Comparison of ENCODE assay signal across 12 cellular contexts in the genomic region with DNA sequence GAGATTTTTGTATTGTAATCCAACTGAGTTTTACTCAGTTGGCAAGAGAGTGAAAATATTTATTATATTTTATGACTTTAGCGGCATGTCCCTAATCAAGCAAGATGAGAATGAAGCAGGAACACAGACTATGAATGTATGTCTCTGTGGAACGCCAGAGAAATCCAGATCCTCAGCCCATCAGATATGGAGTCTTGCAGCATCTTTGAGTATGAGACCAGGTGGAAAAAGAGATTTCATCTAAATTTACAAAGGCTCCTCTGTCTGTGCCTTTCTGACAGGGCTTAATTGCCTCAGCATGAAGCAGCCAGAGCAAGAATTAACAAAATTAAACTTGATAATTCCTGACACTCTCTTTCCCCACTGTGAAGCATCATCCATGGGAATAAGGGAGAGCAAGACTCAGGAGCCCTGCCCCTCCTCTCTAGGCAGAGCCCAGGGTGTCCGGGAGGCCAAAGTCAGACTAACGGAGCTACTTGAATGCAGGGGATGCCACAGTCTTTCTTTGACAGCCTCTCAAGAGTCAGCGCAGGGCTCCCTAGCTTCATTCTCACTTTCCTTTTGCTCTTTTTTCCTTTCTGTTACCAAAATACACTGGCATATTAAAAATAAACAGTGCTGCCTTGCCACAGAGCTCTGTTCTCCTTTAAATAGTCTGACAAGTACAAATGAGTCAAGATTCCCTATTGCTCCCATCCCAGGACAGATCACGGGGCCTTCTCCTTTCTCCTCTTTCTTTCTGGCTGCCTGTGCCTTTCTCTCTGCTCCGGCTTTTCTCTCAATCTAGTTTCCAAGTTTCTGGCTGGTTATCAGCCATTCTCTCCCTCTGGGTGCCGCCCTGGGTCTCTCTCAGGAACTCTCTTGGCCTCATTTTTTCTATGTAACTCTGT.
A peak's percentile ranks its signal among the peaks of the same experiment; 100 is the strongest.
DNase-seq lines count a peak whose midpoint lies in the region; ATAC-seq, FAIRE-seq and TF ChIP-seq lines count a peak whose summit lies in the region.
"Had no signal": no experiment of that assay in that cellular context is flagged by ENCODE, and none has a peak within 500 bp of the region (broad histone marks: within the 10 kb centered on the region; RNA-seq: fewer than 3 reads in every experiment).

No MANE protein-coding gene starts in this region.

- peak overlapping the region; percentile 65 for H3K4me2 ChIP-seq in SK-N-SH

- H3K4me1 ChIP-seq in SK-N-SH (ENCODE audit: control insufficient read depth in 1 of 2, insufficient read depth in 2 of 2, low read depth in 1 of 2, low read length in 1 of 2) (peaks cover 2 to 17% of the 10 kb centered on the region in 2 experiments; a peak in 2 of 4 replicates), muscle layer of colon (ENCODE audit: insufficient read depth, low read length) (peaks cover 15% of the 10 kb centered on the region), tibial artery (peaks cover 0 to 18% (median 13%) of the 10 kb centered on the region in 4 donors), body of pancreas (no peaks in the 10 kb centered on the region)

- POLR2A ChIA-PET in SK-N-SH (lab: Yijun Ruan, JAX), result no interaction called here

- peak overlapping the region; percentile 89 for H2AFZ ChIP-seq in SK-N-SH (ENCODE audit: low read depth)

- TF ChIP-seq CTCF in SK-N-SH (IDR thresholded peaks at IDR 0.05), result 0 out of 2 replicates have a peak, but pooled peaks have one; percentile 11
- no peak for TF ChIP-seq CTCF in fibroblast of mammary gland (conservative IDR thresholded peaks at IDR 0.05; ENCODE audit: control insufficient read depth, insufficient read depth, low read depth, low read length)
- TF ChIP-seq CTCF in tibial artery (IDR thresholded peaks at IDR 0.05), result no peak
- no peak for TF ChIP-seq CTCF in body of pancreas (IDR thresholded peaks at IDR 0.05)

- no peaks in the 10 kb centered on the region for H3K9me2 ChIP-seq in SK-N-SH

- TF ChIP-seq RAD21 in SK-N-SH (IDR thresholded peaks at IDR 0.05; ENCODE audit: low read length), result no peak

- FAIRE-seq in GM19239 (lab: Jason Lieb, UNC), result no peak

- H3K9me3 ChIP-seq in SK-N-SH, result peaks cover 7% of the 10 kb centered on the region; the same call in 1 of the 2 replicates
- H3K9me3 ChIP-seq in muscle layer of colon (ENCODE audit: low read length), result no peaks in the 10 kb centered on the region
- no peaks in the 10 kb centered on the region for H3K9me3 ChIP-seq in tibial artery
- no peaks in the 10 kb centered on the region for H3K9me3 ChIP-seq in body of pancreas

- ATAC-seq in body of pancreas (no peak), HG02623 (IDR thresholded peaks at IDR 0.05; ENCODE audit: unreplicated experiment) (no peak)

- CTCF ChIA-PET in SK-N-SH (lab: Yijun Ruan, JAX), result no interaction called here

- no peaks in the 10 kb centered on the region for H4K20me1 ChIP-seq in SK-N-SH (ENCODE audit: insufficient read depth)

- 17% methylated on average over 8 of the region's 8 CpGs for WGBS in SK-N-SH (ENCODE audit: low lambda C conversion rate)
- WGBS in body of pancreas, 2 donors, result 51 to 59% methylated on average over 8 of the region's 8 CpGs

- intact Hi-C loops in tibial artery (cut with DNase I; ENCODE audit: low total_unique reads) (no loop called here), body of pancreas (cut with DNase I) (no loop called here)

- H3K27ac ChIP-seq in SK-N-SH (ENCODE audit: low read depth in 2 of 2, low read length in 1 of 2) (peak overlapping the region; percentile 50 to 81; a peak in 3 of 4 replicates), muscle layer of colon (ENCODE audit: low read depth, low read length) (no peak overlapping the region), tibial artery (peak overlapping the region; percentile 82), body of pancreas (no peak overlapping the region)

- H3K4me3 ChIP-seq in SK-N-SH (ENCODE audit: low read depth in 2 of 2, low read length in 1 of 2), result peak overlapping the region in 1 of 2 experiments; percentile 21; a peak in 1 of 4 replicates
- no peak overlapping the region for H3K4me3 ChIP-seq in fibroblast of mammary gland (ENCODE audit: control insufficient read depth, low read depth, low read length)
- H3K4me3 ChIP-seq in muscle layer of colon (ENCODE audit: low read depth in 1 of 2, low read length in 2 of 2), result peak overlapping the region in 1 of 2 donors; percentile 14
- H3K4me3 ChIP-seq in tibial artery, result peak overlapping the region; percentile 13 to 31
- H3K4me3 ChIP-seq in body of pancreas, result no peak overlapping the region

- TF ChIP-seq EP300 in SK-N-SH (IDR thresholded peaks at IDR 0.05; ENCODE audit: borderline replicate concordance in 1 of 2, low read depth in 1 of 2, low read length in 1 of 2), result no peak

- H3K27me3 ChIP-seq in SK-N-SH (ENCODE audit: insufficient read depth) (no peaks in the 10 kb centered on the region), muscle layer of colon (ENCODE audit: control insufficient read depth in 1 of 2, insufficient read depth in 2 of 2, low read length in 2 of 2) (no peaks in the 10 kb centered on the region), tibial artery (no peaks in the 10 kb centered on the region), body of pancreas (no peaks in the 10 kb centered on the region)

- peak overlapping the region; percentile 49 for H3K9ac ChIP-seq in SK-N-SH
- peak overlapping the region; percentile 4 for H3K9ac ChIP-seq in muscle layer of colon (ENCODE audit: low read length)

- H3K36me3 ChIP-seq in SK-N-SH (replicated peaks in 1 of 2; ENCODE audit: control insufficient read depth in 1 of 2, insufficient read depth in 2 of 2, low read length in 1 of 2) (no peaks in the 10 kb centered on the region), muscle layer of colon (ENCODE audit: insufficient read depth, low read length) (no peaks in the 10 kb centered on the region), tibial artery (no peaks in the 10 kb centered on the region), body of pancreas (replicated peaks in 1 of 2; ENCODE audit: insufficient read depth in 1 of 2, low read depth in 2 of 2) (no peaks in the 10 kb centered on the region)

- no peaks in the 10 kb centered on the region for H3K79me2 ChIP-seq in SK-N-SH (ENCODE audit: insufficient read depth)

- no peak for DNase-seq in SK-N-SH
- DNase-seq in fibroblast of mammary gland (ENCODE audit: low read depth), result peak; percentile 57
- DNase-seq in tibial artery, result peak; percentile 64 to 74
- DNase-seq in GM19239 (ENCODE audit: insufficient read length, low spot score), result no peak
- no peak for DNase-seq in body of pancreas
- DNase-seq in NCI-H2107 (lab: John Stamatoyannopoulos, UW), result no peak
- DNase-seq: activated CD4-positive, alpha-beta memory T cell treated with anti-CD3 and anti-CD28 coated beads for 36 hours; activated effector memory CD4-positive, alpha-beta T cell treated with anti-CD3 and anti-CD28 coated beads, Interleukin-2, amount 50 U/mL, for 16 hours; CD8-positive, alpha-beta memory T cell; MV-4-11 had no signal

- H3F3A ChIP-seq in SK-N-SH (replicated peaks; ENCODE audit: insufficient read depth), result peaks cover 18% of the 10 kb centered on the region

- no peak for TF ChIP-seq POLR2A in body of pancreas (IDR thresholded peaks at IDR 0.05)

TF ChIP-seq in SK-N-SH, 30 proteins besides CTCF, POLR2A, EP300 and RAD21 (continues in another document):
- TF ChIP-seq, protein P1, sequence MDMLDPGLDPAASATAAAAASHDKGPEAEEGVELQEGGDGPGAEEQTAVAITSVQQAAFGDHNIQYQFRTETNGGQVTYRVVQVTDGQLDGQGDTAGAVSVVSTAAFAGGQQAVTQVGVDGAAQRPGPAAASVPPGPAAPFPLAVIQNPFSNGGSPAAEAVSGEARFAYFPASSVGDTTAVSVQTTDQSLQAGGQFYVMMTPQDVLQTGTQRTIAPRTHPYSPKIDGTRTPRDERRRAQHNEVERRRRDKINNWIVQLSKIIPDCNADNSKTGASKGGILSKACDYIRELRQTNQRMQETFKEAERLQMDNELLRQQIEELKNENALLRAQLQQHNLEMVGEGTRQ (IDR thresholded peaks at IDR 0.05; ENCODE audit: borderline replicate concordance, low read depth, low read length), result no peak
- TF ChIP-seq SMC3 (IDR thresholded peaks at IDR 0.05; ENCODE audit: low read depth, low read length), result no peak
- TF ChIP-seq FOSL2 (IDR thresholded peaks at IDR 0.05; ENCODE audit: borderline replicate concordance, low read depth), result peak; percentile 20; the same call in 1 of the 2 replicates
- no peak for TF ChIP-seq GABPA (IDR thresholded peaks at IDR 0.05; ENCODE audit: low read depth)
- peak; percentile 55; the same call in 1 of the 2 replicates for TF ChIP-seq TCF12 (IDR thresholded peaks at IDR 0.05)
- no peak for TF ChIP-seq RCOR1 (IDR thresholded peaks at IDR 0.05; ENCODE audit: low read length)
- TF ChIP-seq RXRA (IDR thresholded peaks at IDR 0.05; ENCODE audit: borderline replicate concordance, low read depth), result no peak
- no peak for TF ChIP-seq FOXM1 (IDR thresholded peaks at IDR 0.05; ENCODE audit: low read depth)
- no peak for TF ChIP-seq JUND (IDR thresholded peaks at IDR 0.05)
- TF ChIP-seq, protein P2, sequence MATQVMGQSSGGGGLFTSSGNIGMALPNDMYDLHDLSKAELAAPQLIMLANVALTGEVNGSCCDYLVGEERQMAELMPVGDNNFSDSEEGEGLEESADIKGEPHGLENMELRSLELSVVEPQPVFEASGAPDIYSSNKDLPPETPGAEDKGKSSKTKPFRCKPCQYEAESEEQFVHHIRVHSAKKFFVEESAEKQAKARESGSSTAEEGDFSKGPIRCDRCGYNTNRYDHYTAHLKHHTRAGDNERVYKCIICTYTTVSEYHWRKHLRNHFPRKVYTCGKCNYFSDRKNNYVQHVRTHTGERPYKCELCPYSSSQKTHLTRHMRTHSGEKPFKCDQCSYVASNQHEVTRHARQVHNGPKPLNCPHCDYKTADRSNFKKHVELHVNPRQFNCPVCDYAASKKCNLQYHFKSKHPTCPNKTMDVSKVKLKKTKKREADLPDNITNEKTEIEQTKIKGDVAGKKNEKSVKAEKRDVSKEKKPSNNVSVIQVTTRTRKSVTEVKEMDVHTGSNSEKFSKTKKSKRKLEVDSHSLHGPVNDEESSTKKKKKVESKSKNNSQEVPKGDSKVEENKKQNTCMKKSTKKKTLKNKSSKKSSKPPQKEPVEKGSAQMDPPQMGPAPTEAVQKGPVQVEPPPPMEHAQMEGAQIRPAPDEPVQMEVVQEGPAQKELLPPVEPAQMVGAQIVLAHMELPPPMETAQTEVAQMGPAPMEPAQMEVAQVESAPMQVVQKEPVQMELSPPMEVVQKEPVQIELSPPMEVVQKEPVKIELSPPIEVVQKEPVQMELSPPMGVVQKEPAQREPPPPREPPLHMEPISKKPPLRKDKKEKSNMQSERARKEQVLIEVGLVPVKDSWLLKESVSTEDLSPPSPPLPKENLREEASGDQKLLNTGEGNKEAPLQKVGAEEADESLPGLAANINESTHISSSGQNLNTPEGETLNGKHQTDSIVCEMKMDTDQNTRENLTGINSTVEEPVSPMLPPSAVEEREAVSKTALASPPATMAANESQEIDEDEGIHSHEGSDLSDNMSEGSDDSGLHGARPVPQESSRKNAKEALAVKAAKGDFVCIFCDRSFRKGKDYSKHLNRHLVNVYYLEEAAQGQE (IDR thresholded peaks at IDR 0.05; ENCODE audit: low read depth, low read length), result no peak
- TF ChIP-seq MEF2A (IDR thresholded peaks at IDR 0.05; ENCODE audit: borderline replicate concordance, low read depth), result no peak

Comparison
In these comparisons a context has a peak if more than half of its experiments do, and no peak if none do; other contexts are left out.
1. DNase-seq: peak in fibroblast of mammary gland (single experiment) and tibial artery (2 of 2); none in SK-N-SH (single experiment), GM19239 (single experiment), body of pancreas (0 of 4) and NCI-H2107 (single experiment).
2. H3K27ac ChIP-seq: peak in SK-N-SH (2 of 2) and tibial artery (2 of 2); none in muscle layer of colon (single experiment) and body of pancreas (0 of 4).
3. H3K4me3 ChIP-seq: peak in tibial artery (2 of 2); none in fibroblast of mammary gland (single experiment) and body of pancreas (0 of 2).